ENCODE assay signal across 28 cellular contexts in genomic region chr6:116205318-116205717, GRCh38.
"Had no signal": no experiment of that assay in that cellular context is flagged by ENCODE, and none has a peak within 500 bp of the region (broad histone marks: within the 10 kb centered on the region; RNA-seq: fewer than 3 reads in every experiment).

No MANE protein-coding gene starts in this region.

- H3K4me2 ChIP-seq: neural progenitor cell had no signal

- H3K79me2 ChIP-seq: parathyroid adenoma had no signal

- H3K4me1 Mint-ChIP-seq: activated B cell treated with CpG ODN at 0.5 μM for 24 hours; activated naive CD4-positive, alpha-beta T cell treated with anti-CD3 and anti-CD28 coated beads, Interleukin-2, amount 50 U/mL, for 24 hours; brain; naive B cell; neural progenitor cell had no signal

- H3K27ac ChIP-seq: cardiac muscle cell, coronary artery, dorsolateral prefrontal cortex, gastrocnemius medialis, neural progenitor cell, parathyroid adenoma, psoas muscle, right atrium auricular region, spleen, suprapubic skin, tibial artery had no signal

- H3K27me3 ChIP-seq: cardiac muscle cell, dorsolateral prefrontal cortex, gastrocnemius medialis, neural progenitor cell, right atrium auricular region, spleen, suprapubic skin, tibial artery had no signal

- ATAC-seq: activated CD8-positive, alpha-beta memory T cell treated with anti-CD3 and anti-CD28 coated beads, Interleukin-2, amount 10 ng/mL, durations not matched to agents 7 days and 5 days; activated CD8-positive, alpha-beta T cell treated with anti-CD3 and anti-CD28 coated beads, Interleukin-2, amount 10 ng/mL, durations not matched to agents 7 days and 5 days; gastrocnemius medialis; psoas muscle had no signal

- H2AFZ ChIP-seq: neural progenitor cell, parathyroid adenoma had no signal

- FAIRE-seq: kidney had no signal

- H3K4me3 Mint-ChIP-seq: activated B cell treated with CpG ODN at 0.5 μM for 24 hours; activated CD8-positive, alpha-beta memory T cell treated with anti-CD3 and anti-CD28 coated beads, Interleukin-2, amount 10 ng/mL, durations not matched to agents 7 days and 5 days; activated CD8-positive, alpha-beta T cell treated with anti-CD3 and anti-CD28 coated beads, Interleukin-2, amount 10 ng/mL, durations not matched to agents 7 days and 5 days; activated naive CD4-positive, alpha-beta T cell treated with anti-CD3 and anti-CD28 coated beads, Interleukin-2, amount 50 U/mL, for 24 hours; brain; immature natural killer cell; mesothelial cell of epicardium; naive B cell; neural progenitor cell had no signal

- H3K27ac Mint-ChIP-seq: activated B cell treated with CpG ODN at 0.5 μM for 24 hours; activated CD8-positive, alpha-beta memory T cell treated with anti-CD3 and anti-CD28 coated beads, Interleukin-2, amount 10 ng/mL, durations not matched to agents 7 days and 5 days; activated CD8-positive, alpha-beta T cell treated with anti-CD3 and anti-CD28 coated beads, Interleukin-2, amount 10 ng/mL, durations not matched to agents 7 days and 5 days; activated naive CD4-positive, alpha-beta T cell treated with anti-CD3 and anti-CD28 coated beads, Interleukin-2, amount 50 U/mL, for 24 hours; activated T-helper 2 cell treated with anti-CD3 and anti-CD28 coated beads, Interferon-gamma antibody, Interleukin-2, Interleukin-4, amounts not matched to agents 10 μg/mL and 5 μg/mL and 100 μg/mL, durations not matched to agents 14 hours and 24 hours and 36 hours; brain; immature natural killer cell; naive B cell; neural progenitor cell had no signal

- H3K9me3 ChIP-seq: gastrocnemius medialis, psoas muscle, right atrium auricular region, spleen, suprapubic skin, tibial artery had no signal

- H3K36me3 Mint-ChIP-seq: activated CD8-positive, alpha-beta memory T cell treated with anti-CD3 and anti-CD28 coated beads, Interleukin-2, amount 10 ng/mL, durations not matched to agents 7 days and 5 days; activated naive CD4-positive, alpha-beta T cell treated with anti-CD3 and anti-CD28 coated beads, Interleukin-2, amount 50 U/mL, for 24 hours; brain; immature natural killer cell; mesothelial cell of epicardium; naive B cell; neural progenitor cell had no signal

- H3K9me3 Mint-ChIP-seq: activated B cell treated with CpG ODN at 0.5 μM for 24 hours; activated naive CD4-positive, alpha-beta T cell treated with anti-CD3 and anti-CD28 coated beads, Interleukin-2, amount 50 U/mL, for 24 hours; activated T-helper 2 cell treated with anti-CD3 and anti-CD28 coated beads, Interferon-gamma antibody, Interleukin-2, Interleukin-4, amounts not matched to agents 10 μg/mL and 5 μg/mL and 100 μg/mL, durations not matched to agents 14 hours and 24 hours and 36 hours; brain; immature natural killer cell; mesothelial cell of epicardium; naive B cell; neural progenitor cell had no signal

- DNase-seq: activated B cell treated with CpG ODN at 0.5 μM for 24 hours; activated CD8-positive, alpha-beta memory T cell treated with anti-CD3 and anti-CD28 coated beads, Interleukin-2, amount 10 ng/mL, durations not matched to agents 7 days and 5 days; activated CD8-positive, alpha-beta T cell treated with anti-CD3 and anti-CD28 coated beads, Interleukin-2, amount 10 ng/mL, durations not matched to agents 7 days and 5 days; activated T-cell treated with anti-CD3 and anti-CD28 coated beads, Interleukin-2, amount 50 U/mL, for 48 hours; aorta; dorsolateral prefrontal cortex; effector memory CD4-positive, alpha-beta T cell; gastrocnemius medialis; hippocampal formation; immature natural killer cell; kidney; naive B cell; occipital lobe; psoas muscle; spleen; stimulated activated naive CD4-positive, alpha-beta T cell; T-helper 2 cell; tibial artery had no signal

- H3K9ac ChIP-seq: neural progenitor cell, parathyroid adenoma had no signal

- H3K36me3 ChIP-seq: cardiac muscle cell, gastrocnemius medialis, neural progenitor cell, right atrium auricular region, suprapubic skin, tibial artery had no signal

- H3K27me3 Mint-ChIP-seq: activated B cell treated with CpG ODN at 0.5 μM for 24 hours; activated CD8-positive, alpha-beta memory T cell treated with anti-CD3 and anti-CD28 coated beads, Interleukin-2, amount 10 ng/mL, durations not matched to agents 7 days and 5 days; activated naive CD4-positive, alpha-beta T cell treated with anti-CD3 and anti-CD28 coated beads, Interleukin-2, amount 50 U/mL, for 24 hours; brain; naive B cell had no signal

- H3K4me1 ChIP-seq: neural progenitor cell, parathyroid adenoma, spleen, tibial artery had no signal

- H3K4me3 ChIP-seq: cardiac muscle cell, coronary artery, dorsolateral prefrontal cortex, gastrocnemius medialis, neural progenitor cell, psoas muscle, right atrium auricular region, spleen, suprapubic skin, tibial artery had no signal
